Comparison of ENCODE assay signal across 8 cellular contexts in genomic region chr4:123599061-123599919, GRCh38.
DNase-seq lines count a peak whose midpoint lies in the region; ATAC-seq and TF ChIP-seq lines count a peak whose summit lies in the region.

No MANE protein-coding gene starts in this region.

- H3K36me3 ChIP-seq in adrenal gland (replicated peaks in 1 of 2) = no peaks in the 10 kb centered on the region

- H3K27me3 ChIP-seq in adrenal gland = no peaks in the 10 kb centered on the region

- H3K36me3 Mint-ChIP-seq in mesothelial cell of epicardium (no peaks in the 10 kb centered on the region), glutamatergic neuron (ENCODE audit: unreplicated experiment) (no peaks in the 10 kb centered on the region)

- ATAC-seq in GM19035 (IDR thresholded peaks at IDR 0.05; ENCODE audit: unreplicated experiment) (peak; percentile 5), HG03103 (IDR thresholded peaks at IDR 0.05; ENCODE audit: low read depth, unreplicated experiment) (peak; percentile 11)

- H3K27me3 Mint-ChIP-seq in mesothelial cell of epicardium (ENCODE audit: low read depth) = no peaks in the 10 kb centered on the region
- no peaks in the 10 kb centered on the region for H3K27me3 Mint-ChIP-seq in glutamatergic neuron (ENCODE audit: unreplicated experiment)

- DNase-seq in adrenal gland = peak in 1 of 7 donors; percentile 10
- no peak for DNase-seq in mesothelial cell of epicardium (ENCODE audit: low spot score in 2 of 2, unreplicated experiment in 2 of 2)
- no peak for DNase-seq in dedifferentiated amniotic fluid mesenchymal stem cell (ENCODE audit: extremely low spot score)
- DNase-seq in glutamatergic neuron = no peak
- no peak for DNase-seq in DMS153 treated with DMSO at 0.1 percent for 48 hours (lab: John Stamatoyannopoulos, UW; ENCODE audit: unreplicated experiment)
- DNase-seq in activated CD4-positive, alpha-beta T cell treated with anti-CD3 and anti-CD28 coated beads for 48 hours = no peak

- peak overlapping the region; percentile 27 for H3K27ac Mint-ChIP-seq in mesothelial cell of epicardium
- H3K27ac Mint-ChIP-seq in glutamatergic neuron (ENCODE audit: unreplicated experiment) = no peak overlapping the region

- WGBS in adrenal gland, 4 donors = 64 to 71% (median 66%) methylated on average over 3 of the region's 3 CpGs

- peaks cover 5 to 16% of the 10 kb centered on the region in 2 donors for H3K4me1 ChIP-seq in adrenal gland (replicated peaks in 1 of 2)

- TF ChIP-seq CTCF in adrenal gland (IDR thresholded peaks at IDR 0.05) (no peak), mesothelial cell of epicardium (IDR thresholded peaks at IDR 0.05; ENCODE audit: unreplicated experiment) (no peak), glutamatergic neuron (IDR thresholded peaks at IDR 0.05; ENCODE audit: partially characterized antibody, unreplicated experiment) (no peak)

- TF ChIP-seq POLR2A in adrenal gland (IDR thresholded peaks at IDR 0.05) = no peak

- H3K27ac ChIP-seq in adrenal gland = peak overlapping the region in 3 of 5 donors; percentile 32 to 78 (median 35)

- intact Hi-C loops in adrenal gland (cut with DNase I) = no loop called here

- H3K4me3 Mint-ChIP-seq in mesothelial cell of epicardium = no peak overlapping the region
- H3K4me3 Mint-ChIP-seq in glutamatergic neuron (ENCODE audit: unreplicated experiment) = no peak overlapping the region

- no peak overlapping the region for H3K4me3 ChIP-seq in adrenal gland

- no peaks in the 10 kb centered on the region for H3K9me3 ChIP-seq in adrenal gland (replicated peaks in 1 of 3)

- H3K4me1 Mint-ChIP-seq in mesothelial cell of epicardium = peaks cover 23% of the 10 kb centered on the region
- peaks cover 5% of the 10 kb centered on the region for H3K4me1 Mint-ChIP-seq in glutamatergic neuron (ENCODE audit: low read depth, unreplicated experiment)

- H3K9me3 Mint-ChIP-seq in mesothelial cell of epicardium (peaks cover 8% of the 10 kb centered on the region), glutamatergic neuron (ENCODE audit: unreplicated experiment) (no peaks in the 10 kb centered on the region)
